In genomic region chr7:106067678-106068077, GRCh38 we compare ENCODE assay signal across 21 cellular contexts.
"Had no signal": no experiment of that assay in that cellular context is flagged by ENCODE, and none has a peak within 500 bp of the region (broad histone marks: within the 10 kb centered on the region; RNA-seq: fewer than 3 reads in every experiment).

No MANE protein-coding gene starts in this region.

- H3K36me3 Mint-ChIP-seq: activated naive CD8-positive, alpha-beta T cell treated with anti-CD3 and anti-CD28 coated beads for 36 hours; stimulated activated effector memory CD8-positive, alpha-beta T cell treated with anti-CD3 and anti-CD28 coated beads, Interleukin-12 subunit alpha, Interleukin-12 subunit beta, amount 100 ng/mL, for 72 hours; T-cell had no signal

- H3K4me3 ChIP-seq: coronary artery, gastroesophageal sphincter, left ventricle myocardium inferior, right lobe of liver, thoracic aorta, upper lobe of left lung had no signal

- H3K27ac ChIP-seq: coronary artery, right lobe of liver, thoracic aorta, upper lobe of left lung, WERI-Rb-1 had no signal

- DNase-seq: activated CD4-positive, alpha-beta T cell treated with anti-CD3 and anti-CD28 coated beads for 1 hour; activated naive CD4-positive, alpha-beta T cell treated with Interleukin-2 at 50 U/mL for 16 hours; activated naive CD8-positive, alpha-beta T cell treated with anti-CD3 and anti-CD28 coated beads for 36 hours; activated T-cell treated with anti-CD3 and anti-CD28 coated beads, Interleukin-2, amount 50 U/mL, for 48 hours; amniotic stem cell; endodermal cell; hypothalamus; left ventricle myocardium inferior; midbrain; occipital lobe; right lobe of liver; small intestine; stimulated activated CD4-positive, alpha-beta T cell treated with anti-CD3 and anti-CD28 coated beads, Interleukin-2, amount 100 ng/mL, for 24 hours; T-cell; upper lobe of left lung; WERI-Rb-1 had no signal

- H3K4me3 Mint-ChIP-seq: activated naive CD8-positive, alpha-beta T cell treated with anti-CD3 and anti-CD28 coated beads for 36 hours; endodermal cell; stimulated activated effector memory CD8-positive, alpha-beta T cell treated with anti-CD3 and anti-CD28 coated beads, Interleukin-12 subunit alpha, Interleukin-12 subunit beta, amount 100 ng/mL, for 72 hours; T-cell; T-helper 2 cell treated with Interferon-gamma antibody and Interleukin-4, amounts not matched to agents 5 μg/mL and 100 μg/mL, for 36 hours had no signal

- H3K27ac Mint-ChIP-seq: activated naive CD8-positive, alpha-beta T cell treated with anti-CD3 and anti-CD28 coated beads for 36 hours; endodermal cell; stimulated activated effector memory CD8-positive, alpha-beta T cell treated with anti-CD3 and anti-CD28 coated beads, Interleukin-12 subunit alpha, Interleukin-12 subunit beta, amount 100 ng/mL, for 72 hours had no signal

- H3K36me3 ChIP-seq: gastroesophageal sphincter, left ventricle myocardium inferior, right lobe of liver, thoracic aorta, upper lobe of left lung, WERI-Rb-1 had no signal

- H3K27me3 ChIP-seq: gastroesophageal sphincter, right lobe of liver, upper lobe of left lung had no signal

- H3K9me3 ChIP-seq: gastroesophageal sphincter, left ventricle myocardium inferior, right lobe of liver, thoracic aorta, upper lobe of left lung had no signal

- H3K9me3 Mint-ChIP-seq: activated naive CD8-positive, alpha-beta T cell treated with anti-CD3 and anti-CD28 coated beads for 36 hours; endodermal cell; stimulated activated effector memory CD8-positive, alpha-beta T cell treated with anti-CD3 and anti-CD28 coated beads, Interleukin-12 subunit alpha, Interleukin-12 subunit beta, amount 100 ng/mL, for 72 hours; T-cell; T-helper 2 cell treated with Interferon-gamma antibody and Interleukin-4, amounts not matched to agents 5 μg/mL and 100 μg/mL, for 36 hours had no signal

- H3K27me3 Mint-ChIP-seq: activated naive CD8-positive, alpha-beta T cell treated with anti-CD3 and anti-CD28 coated beads for 36 hours; T-cell had no signal
